In genomic region chr4:107066622-107067021, GRCh38 we compare ENCODE assay signal across 29 cellular contexts. TPM values are rescaled to one million over a fixed set of nuclear protein-coding genes. Genes with fewer than 3 reads are reported as not detected.
"Had no signal": no experiment of that assay in that cellular context is flagged by ENCODE, and none has a peak within 500 bp of the region (broad histone marks: within the 10 kb centered on the region; RNA-seq: fewer than 3 reads in every experiment).

No MANE protein-coding gene starts in this region.

- DNase-seq: activated CD4-positive, alpha-beta T cell treated with anti-CD3 and anti-CD28 coated beads for 36 hours; activated CD4-positive, CD25-positive, alpha-beta regulatory T cell; activated CD8-positive, alpha-beta memory T cell treated with anti-CD3 and anti-CD28 coated beads, Interleukin-2, amount 10 ng/mL, durations not matched to agents 7 days and 5 days; activated CD8-positive, alpha-beta T cell treated with anti-CD3 and anti-CD28 coated beads, Interleukin-2, amount 10 ng/mL, durations not matched to agents 7 days and 5 days; activated naive CD8-positive, alpha-beta T cell treated with anti-CD3 and anti-CD28 coated beads, Interleukin-2, amount 50 U/mL, for 24 hours; activated T-cell treated with anti-CD3 and anti-CD28 coated beads, Interleukin-2, amount 50 U/mL, for 48 hours; amygdala; caudate nucleus; cortex of kidney; effector memory CD8-positive, alpha-beta T cell; erythroblast; gastrocnemius medialis; glutamatergic neuron; islet precursor cell; left colon; midbrain; naive thymus-derived CD4-positive, alpha-beta T cell; pancreas; retina; stimulated activated CD4-positive, alpha-beta T cell treated with anti-CD3 and anti-CD28 coated beads, Interleukin-12 subunit alpha, Interleukin-12 subunit beta, amount 100 ng/mL, for 4 hours; stimulated activated CD4-positive, alpha-beta T cell treated with anti-CD3 and anti-CD28 coated beads, Interleukin-4, amount 100 ng/mL, for 24 hours; trophoblast cell; uterus had no signal

- H3K4me1 ChIP-seq: gastrocnemius medialis, pancreas, prostate gland, uterus had no signal

- H3K9me3 ChIP-seq: gastrocnemius medialis, pancreas, prostate gland, thoracic aorta, uterus had no signal

- H3K36me3 ChIP-seq: gastrocnemius medialis, pancreas, prostate gland, thoracic aorta, uterus had no signal

- H3K27ac ChIP-seq: gastrocnemius medialis, pancreas, prostate gland, skin epidermis, thoracic aorta, uterus had no signal

- H3K27me3 ChIP-seq: gastrocnemius medialis, pancreas, uterus had no signal

- ATAC-seq: activated CD4-positive, alpha-beta T cell treated with anti-CD3 and anti-CD28 coated beads for 36 hours; activated CD8-positive, alpha-beta memory T cell treated with anti-CD3 and anti-CD28 coated beads, Interleukin-2, amount 10 ng/mL, durations not matched to agents 7 days and 5 days; activated CD8-positive, alpha-beta T cell treated with anti-CD3 and anti-CD28 coated beads, Interleukin-2, amount 10 ng/mL, durations not matched to agents 7 days and 5 days; activated naive CD8-positive, alpha-beta T cell treated with anti-CD3 and anti-CD28 coated beads, Interleukin-2, amount 50 U/mL, for 24 hours; effector memory CD8-positive, alpha-beta T cell; gastrocnemius medialis; left colon; naive thymus-derived CD4-positive, alpha-beta T cell; sciatic nerve; stimulated activated effector memory CD8-positive, alpha-beta T cell treated with anti-CD3 and anti-CD28 coated beads, Interleukin-12 subunit alpha, Interleukin-12 subunit beta, amount 100 ng/mL, for 72 hours had no signal

- H3K4me3 ChIP-seq: gastrocnemius medialis, pancreas, prostate gland, skin epidermis, thoracic aorta, uterus had no signal

RNA-seq across cellular contexts. Expression of gene DKK2, which starts 30.5 kb away (rescaled TPM):
- total RNA-seq: activated CD4-positive, alpha-beta T cell treated with anti-CD3 and anti-CD28 coated beads for 36 hours; activated CD8-positive, alpha-beta memory T cell treated with anti-CD3 and anti-CD28 coated beads, Interleukin-2, amount 10 ng/mL, durations not matched to agents 7 days and 5 days; activated CD8-positive, alpha-beta T cell treated with anti-CD3 and anti-CD28 coated beads, Interleukin-2, amount 10 ng/mL, durations not matched to agents 7 days and 5 days; activated T-helper 2 cell treated with anti-CD3 and anti-CD28 coated beads, Interferon-gamma antibody, Interleukin-2, Interleukin-4, amounts not matched to agents 10 μg/mL and 5 μg/mL and 100 μg/mL, durations not matched to agents 14 hours and 24 hours and 36 hours; naive thymus-derived CD4-positive, alpha-beta T cell had no signal
